Comparison of ENCODE assay signal across 1 cellular context in genomic region chr13:101453784-101454201, GRCh38.
TF ChIP-seq lines count a peak whose summit lies in the region.

No MANE protein-coding gene starts in this region.

TF ChIP-seq in IMR-90, 13 proteins besides CTCF, POLR2A, EP300 and RAD21 (continued from another document):
- TF ChIP-seq USF2 (IDR thresholded peaks at IDR 0.05; ENCODE audit: low read depth, low read length): no peak
- no peak for TF ChIP-seq SMC3 (IDR thresholded peaks at IDR 0.05; ENCODE audit: low read depth, low read length)
- TF ChIP-seq RCOR1 (IDR thresholded peaks at IDR 0.05; ENCODE audit: insufficient replicate concordance, low read length): no peak
- no peak for TF ChIP-seq FOS (IDR thresholded peaks at IDR 0.05; ENCODE audit: low read depth, low read length)
- no peak for TF ChIP-seq CHD1 (IDR thresholded peaks at IDR 0.05; ENCODE audit: low read depth, low read length)
TF ChIP-seq in IMR-90: peak in this region for 0.
